In the genomic region with DNA sequence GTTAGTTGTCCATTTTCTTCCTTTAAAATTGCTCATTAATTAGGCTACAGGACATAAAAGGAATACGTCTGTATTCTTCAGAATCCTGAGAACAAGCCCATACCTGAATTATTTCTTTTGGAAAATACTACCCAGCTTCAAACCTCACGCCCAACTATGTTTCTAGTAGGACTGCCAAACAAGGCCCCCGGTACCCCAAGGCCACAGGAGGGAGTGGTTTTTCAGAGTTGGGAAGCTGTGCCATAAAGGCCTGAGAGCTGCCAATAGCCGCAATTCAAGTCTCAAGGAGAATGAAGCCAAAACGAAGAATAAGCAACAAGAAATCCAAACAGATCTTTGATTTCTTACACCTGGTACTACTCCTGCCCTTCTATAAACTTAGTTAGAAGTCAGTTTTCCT, we compare ENCODE assay signal across 14 cellular contexts. TPM values are rescaled to one million over a fixed set of nuclear protein-coding genes. Genes with fewer than 3 reads are reported as not detected.
A peak's percentile ranks its signal among the peaks of the same experiment; 100 is the strongest.
DNase-seq lines count a peak whose midpoint lies in the region; ATAC-seq and TF ChIP-seq lines count a peak whose summit lies in the region.
"Had no signal": no experiment of that assay in that cellular context is flagged by ENCODE, and none has a peak within 500 bp of the region (broad histone marks: within the 10 kb centered on the region; RNA-seq: fewer than 3 reads in every experiment).

No MANE protein-coding gene starts in this region.

- H3K9me3 ChIP-seq in heart left ventricle (no peaks in the 10 kb centered on the region), right atrium auricular region (no peaks in the 10 kb centered on the region), neuronal stem cell (replicated peaks in 1 of 2; ENCODE audit: control insufficient read depth in 2 of 2, insufficient read depth in 1 of 2, low read depth in 1 of 2, low read length in 2 of 2) (peaks cover 0 to 9% of the 10 kb centered on the region in 2 donors)

- H3K36me3 ChIP-seq in heart left ventricle (no peaks in the 10 kb centered on the region), right atrium auricular region (no peaks in the 10 kb centered on the region), neuronal stem cell (replicated peaks in 1 of 2; ENCODE audit: control insufficient read depth in 2 of 2, insufficient read depth in 2 of 2, low read length in 2 of 2) (no peaks in the 10 kb centered on the region)

- H3K27ac Mint-ChIP-seq in nephron progenitor cell, result peak overlapping the region; percentile 95
- H3K27ac Mint-ChIP-seq: stimulated activated memory B cell treated with anti-CD40 and anti-IgM and Interleukin-4, amounts not matched to agents 10 μg/mL and 1 μg/mL and 100 μg/mL, for 72 hours had no signal

- ATAC-seq in heart left ventricle (no peak), HG02623 (IDR thresholded peaks at IDR 0.05; ENCODE audit: unreplicated experiment) (no peak)
- ATAC-seq: HCT116; stimulated activated memory B cell treated with anti-CD40 and anti-IgM and Interleukin-4, amounts not matched to agents 10 μg/mL and 1 μg/mL and 100 μg/mL, for 72 hours had no signal

- H3K9ac ChIP-seq in neuronal stem cell (ENCODE audit: low read depth, low read length, poor library complexity), result no peak overlapping the region

- no peak overlapping the region for H2AK5ac ChIP-seq in neuronal stem cell (ENCODE audit: low read depth, low read length)

- peaks cover 4% of the 10 kb centered on the region for H3K79me1 ChIP-seq in neuronal stem cell (ENCODE audit: low read depth, low read length)

- no peak overlapping the region for H2AFZ ChIP-seq in neuronal stem cell (ENCODE audit: low read length)

- no peak overlapping the region for H2BK12ac ChIP-seq in neuronal stem cell (ENCODE audit: low read length)

- H3K18ac ChIP-seq in neuronal stem cell (ENCODE audit: low read length), result no peak overlapping the region

- TF ChIP-seq CTCF in heart left ventricle (IDR thresholded peaks at IDR 0.05) (no peak), right atrium auricular region (IDR thresholded peaks at IDR 0.05) (no peak), dorsolateral prefrontal cortex (IDR thresholded peaks at IDR 0.05 in 54 of 56, conservative IDR thresholded peaks at IDR 0.05 in 2 of 56; ENCODE audit: low read depth in 1 of 56, partially characterized antibody in 56 of 56) (peak in 1 of 56 donors; percentile 11), nephron progenitor cell (IDR thresholded peaks at IDR 0.05) (no peak)

- no peak overlapping the region for H4K91ac ChIP-seq in neuronal stem cell (ENCODE audit: low read depth, low read length, poor library complexity)

- H2BK5ac ChIP-seq in neuronal stem cell (ENCODE audit: low read length), result no peak overlapping the region

- peaks cover 31% of the 10 kb centered on the region for H3K36me3 Mint-ChIP-seq in nephron progenitor cell (ENCODE audit: low read depth)

- H3K23ac ChIP-seq in neuronal stem cell (ENCODE audit: low read depth, low read length, poor library complexity), result no peak overlapping the region

- TF ChIP-seq POLR2A in heart left ventricle (IDR thresholded peaks at IDR 0.05), result no peak

- peak overlapping the region in 7 of 12 donors; percentile 0 to 49 (median 16) for H3K27ac ChIP-seq in heart left ventricle
- no peak overlapping the region for H3K27ac ChIP-seq in right atrium auricular region
- H3K27ac ChIP-seq in dorsolateral prefrontal cortex, result peak overlapping the region in 43 of 59 donors; percentile 1 to 75 (median 39)
- H3K27ac ChIP-seq in neuronal stem cell (replicated peaks; ENCODE audit: low read length), result no peak overlapping the region

- H2BK120ac ChIP-seq in neuronal stem cell (ENCODE audit: low read depth, low read length), result no peak overlapping the region

- no peak overlapping the region for H3K14ac ChIP-seq in neuronal stem cell (ENCODE audit: low read length)

- 53 to 62% (median 57%) methylated on average over 5 of the region's 5 CpGs for WGBS in heart left ventricle, 4 donors
- WGBS in neuronal stem cell (ENCODE audit: extremely low coverage in 2 of 2, insufficient read length in 2 of 2, insufficient replicate concordance in 1 of 2), 2 donors, result no CpG with 5 or more reads among the region's 5 CpGs

- H3K27me3 ChIP-seq in heart left ventricle, result no peaks in the 10 kb centered on the region
- no peaks in the 10 kb centered on the region for H3K27me3 ChIP-seq in right atrium auricular region
- H3K27me3 ChIP-seq in dorsolateral prefrontal cortex, result no peaks in the 10 kb centered on the region
- H3K27me3 ChIP-seq in neuronal stem cell (ENCODE audit: control insufficient read depth in 3 of 3, insufficient read depth in 3 of 3, low read depth in 1 of 3, low read length in 3 of 3), result no peaks in the 10 kb centered on the region

- DNase-seq in heart left ventricle (no peak), right atrium auricular region (ENCODE audit: low spot score) (no peak), dorsolateral prefrontal cortex (no peak), nephron progenitor cell (no peak), neuronal stem cell (ENCODE audit: low spot score) (no peak), amniotic stem cell (lab: John Stamatoyannopoulos, UW) (no peak)
- DNase-seq in activated naive CD4-positive, alpha-beta T cell treated with anti-CD3 and anti-CD28 coated beads, Interleukin-2, amount 50 U/mL, for 16 hours, result no peak
- DNase-seq: activated CD4-positive, alpha-beta memory T cell treated with anti-CD3 and anti-CD28 coated beads for 36 hours; activated T-cell treated with anti-CD3 and anti-CD28 coated beads, Interleukin-2, amount 50 U/mL, for 48 hours; Karpas-422; NCI-H1417 had no signal

- H2BK15ac ChIP-seq in neuronal stem cell (ENCODE audit: low read length), result no peak overlapping the region

- H3K4me3 Mint-ChIP-seq in nephron progenitor cell, result no peak overlapping the region
- H3K4me3 Mint-ChIP-seq: activated CD4-positive, alpha-beta memory T cell treated with anti-CD3 and anti-CD28 coated beads for 36 hours; stimulated activated memory B cell treated with anti-CD40 and anti-IgM and Interleukin-4, amounts not matched to agents 10 μg/mL and 1 μg/mL and 100 μg/mL, for 72 hours had no signal

- H3K4me1 Mint-ChIP-seq in nephron progenitor cell, result peaks cover 38% of the 10 kb centered on the region

- H3K4me2 ChIP-seq in neuronal stem cell (ENCODE audit: insufficient read depth, low read length, poor library complexity, severe bottlenecking), result no peak overlapping the region

- peaks cover 28% of the 10 kb centered on the region for H3K9me3 Mint-ChIP-seq in nephron progenitor cell
- H3K9me3 Mint-ChIP-seq: activated CD4-positive, alpha-beta memory T cell treated with anti-CD3 and anti-CD28 coated beads for 36 hours; stimulated activated memory B cell treated with anti-CD40 and anti-IgM and Interleukin-4, amounts not matched to agents 10 μg/mL and 1 μg/mL and 100 μg/mL, for 72 hours had no signal

- H3K4ac ChIP-seq in neuronal stem cell (ENCODE audit: low read length), result no peak overlapping the region

- H3K4me1 ChIP-seq in heart left ventricle (peaks cover 7 to 64% (median 43%) of the 10 kb centered on the region in 12 donors), right atrium auricular region (peaks cover 0 to 44% of the 10 kb centered on the region in 2 donors), neuronal stem cell (ENCODE audit: control insufficient read depth in 2 of 2, insufficient read depth in 1 of 2, low read depth in 1 of 2, low read length in 2 of 2) (no peaks in the 10 kb centered on the region)

- no peak overlapping the region for H4K8ac ChIP-seq in neuronal stem cell (ENCODE audit: low read depth, low read length)

- H3K4me3 ChIP-seq in heart left ventricle (no peak overlapping the region), right atrium auricular region (no peak overlapping the region), dorsolateral prefrontal cortex (peak overlapping the region in 9 of 59 donors; percentile 10 to 42 (median 15)), neuronal stem cell (ENCODE audit: low read length in 2 of 2) (no peak overlapping the region)

- no peaks in the 10 kb centered on the region for H3K27me3 Mint-ChIP-seq in nephron progenitor cell (ENCODE audit: low read depth, poor library complexity)
- H3K27me3 Mint-ChIP-seq: activated CD4-positive, alpha-beta memory T cell treated with anti-CD3 and anti-CD28 coated beads for 36 hours; stimulated activated memory B cell treated with anti-CD40 and anti-IgM and Interleukin-4, amounts not matched to agents 10 μg/mL and 1 μg/mL and 100 μg/mL, for 72 hours had no signal

- intact Hi-C loops in heart left ventricle (cut with DNase I) (loop anchor here in 4 of 10 donors (5.0 to 10.0 kb wide), 3 partner anchors 47 to 101 kb away; partner anchors contain the start of gene UBE2G1 (in 3 of the 4)), dorsolateral prefrontal cortex (cut with DNase I) (no loop called here)

RNA-seq across cellular contexts. Expression of gene UBE2G1, which starts 48.3 kb away (rescaled TPM):
- total RNA-seq in heart left ventricle (100 to 1,000 TPM in 3 of 9 donors, 10 to 100 TPM in 6; 79.4 to 125 (median 96.2) TPM), right atrium auricular region (10 to 100 TPM; 39.5 to 58.5 TPM), dorsolateral prefrontal cortex (10 to 100 TPM; 43.4 to 73.4 (median 57.3) TPM)
- polyA plus RNA-seq in heart left ventricle, result 10 to 100 TPM; 19.4 to 55.2 TPM
- 83.3 TPM for polyA plus RNA-seq in neuronal stem cell (2013, experiment 1 of 2)
- 83.6 TPM for polyA plus RNA-seq in neuronal stem cell (2013, experiment 2 of 2)

RNA-seq across cellular contexts. Expression of gene ANKFY1, which starts 54.4 kb away (rescaled TPM):
- 10 to 100 TPM; 20.6 to 44.9 (median 24.9) TPM for total RNA-seq in heart left ventricle
- 10 to 100 TPM in 1 of 2 donors, 1 to 10 TPM in 1; 9.4 to 14.5 TPM for polyA plus RNA-seq in heart left ventricle
- 10 to 100 TPM; 13.9 to 16.7 TPM for total RNA-seq in right atrium auricular region
- total RNA-seq in dorsolateral prefrontal cortex, result 100 to 1,000 TPM in 7 of 120 experiments, 10 to 100 TPM in 113; 46.8 to 109 (median 81.7) TPM
- 17.7 TPM for polyA plus RNA-seq in neuronal stem cell (2013, experiment 1 of 2)
- 18.3 TPM for polyA plus RNA-seq in neuronal stem cell (2013, experiment 2 of 2)

Comparison
In these comparisons a context has a peak if more than half of its experiments do, and no peak if none do; other contexts are left out.
1. H3K27ac ChIP-seq: peak in heart left ventricle (7 of 12) and dorsolateral prefrontal cortex (43 of 59); none in right atrium auricular region (0 of 2) and neuronal stem cell (single experiment).